In the genomic region with DNA sequence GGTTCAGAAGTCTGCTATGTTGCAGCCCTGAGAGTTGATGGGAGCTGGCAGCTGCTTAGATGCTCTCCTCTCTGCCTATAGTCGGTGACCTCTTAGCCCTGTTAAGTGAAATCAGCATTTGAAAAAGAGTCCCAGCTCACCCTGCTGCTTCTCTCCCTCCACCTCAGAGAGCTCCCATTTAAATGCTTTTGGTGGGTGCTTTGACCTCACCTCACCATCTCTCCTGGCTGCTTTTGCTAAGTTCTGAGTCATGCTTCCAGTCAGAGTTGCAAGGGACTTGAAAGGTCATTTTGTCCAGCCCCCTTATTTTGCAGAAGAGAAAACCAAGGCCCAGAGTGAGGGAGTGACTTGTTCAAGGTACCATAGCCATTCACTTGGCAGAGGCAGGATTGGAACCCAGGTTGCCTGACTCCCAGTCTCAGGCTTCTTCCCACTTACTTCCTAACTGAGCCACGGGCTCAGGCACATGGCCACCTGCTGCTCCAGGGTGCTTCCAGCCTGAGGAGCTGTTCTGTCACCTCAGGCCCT, we compare ENCODE assay signal across 11 cellular contexts. TPM values are rescaled to one million over a fixed set of nuclear protein-coding genes. Genes with fewer than 3 reads are reported as not detected.
DNase-seq lines count a peak whose midpoint lies in the region; ATAC-seq, FAIRE-seq and TF ChIP-seq lines count a peak whose summit lies in the region.
"Had no signal": no experiment of that assay in that cellular context is flagged by ENCODE, and none has a peak within 500 bp of the region (broad histone marks: within the 10 kb centered on the region; RNA-seq: fewer than 3 reads in every experiment).

No MANE protein-coding gene starts in this region.

- no peak for TF ChIP-seq CTCF in AG09309 (IDR thresholded peaks at IDR 0.05; ENCODE audit: control insufficient read depth, insufficient read depth, low read depth, low read length, missing control alignments)
- TF ChIP-seq CTCF in HFFc6 (IDR thresholded peaks at IDR 0.05), result no peak
- no peak for TF ChIP-seq CTCF in MCF 10A (IDR thresholded peaks at IDR 0.05; ENCODE audit: unreplicated experiment)
- no peak for TF ChIP-seq CTCF in pancreas (IDR thresholded peaks at IDR 0.05)
- no peak for TF ChIP-seq CTCF in Peyer's patch (IDR thresholded peaks at IDR 0.05)

- 46 to 62% methylated on average over 2 of the region's 2 CpGs for WGBS in pancreas, 2 donors

- H3K4me3 Mint-ChIP-seq in HFFc6 (peak overlapping the region; percentile 100), MCF 10A (ENCODE audit: unreplicated experiment) (peak overlapping the region; percentile 1), memory B cell (no peak overlapping the region)

- no peak for TF ChIP-seq POLR2A in Peyer's patch (IDR thresholded peaks at IDR 0.05)

- no peaks in the 10 kb centered on the region for H3K27me3 ChIP-seq in pancreas
- H3K27me3 ChIP-seq in Peyer's patch, result no peaks in the 10 kb centered on the region

- no peaks in the 10 kb centered on the region; the same call in 1 of the 2 replicates for H3K36me3 Mint-ChIP-seq in HFFc6 (ENCODE audit: low read depth)
- H3K36me3 Mint-ChIP-seq in MCF 10A (ENCODE audit: insufficient read depth, unreplicated experiment), result peaks cover 12% of the 10 kb centered on the region
- H3K36me3 Mint-ChIP-seq in memory B cell, result peaks cover 6% of the 10 kb centered on the region

- intact Hi-C loops in MCF 10A (cut with micrococcal nuclease), result loop anchor here (2.0 kb wide), 1 partner anchor 39 kb away; no protein-coding TSS in a partner anchor
- intact Hi-C loops in pancreas (cut with DNase I), result no loop called here

- H3K36me3 ChIP-seq in pancreas, result no peaks in the 10 kb centered on the region
- H3K36me3 ChIP-seq in Peyer's patch, result no peaks in the 10 kb centered on the region

- H3K4me3 ChIP-seq in AG09309 (ENCODE audit: control insufficient read depth, low read depth, low read length), result peak overlapping the region; percentile 7
- H3K4me3 ChIP-seq in pancreas, result no peak overlapping the region
- H3K4me3 ChIP-seq in Peyer's patch, result no peak overlapping the region

- H3K27me3 Mint-ChIP-seq in HFFc6 (ENCODE audit: insufficient read depth), result peaks cover 10% of the 10 kb centered on the region
- no peaks in the 10 kb centered on the region for H3K27me3 Mint-ChIP-seq in MCF 10A (ENCODE audit: insufficient read depth, unreplicated experiment)
- no peaks in the 10 kb centered on the region for H3K27me3 Mint-ChIP-seq in memory B cell

- H3K4me1 ChIP-seq in pancreas (peaks cover 53 to 56% (median 55%) of the 10 kb centered on the region in 3 donors), Peyer's patch (peaks cover 0 to 71% (median 17%) of the 10 kb centered on the region in 4 donors)

- DNase-seq in AG09309 (ENCODE audit: low read depth) (no peak), HFFc6 (peak; percentile 39), MCF 10A (ENCODE audit: unreplicated experiment) (peak; percentile 67), memory B cell (ENCODE audit: low spot score in 2 of 2) (no peak), pancreas (no peak), Peyer's patch (no peak), NCI-H1105 treated with DMSO at 0.1 percent for 48 hours (lab: John Stamatoyannopoulos, UW) (no peak)
- DNase-seq: retina, T-helper 9 cell had no signal

- FAIRE-seq in pancreas (lab: Jason Lieb, UNC), result no peak
- FAIRE-seq: colon had no signal

- ATAC-seq in memory B cell (ENCODE audit: low read depth), result no peak
- no peak for ATAC-seq in pancreas
- no peak for ATAC-seq in GM19351 (IDR thresholded peaks at IDR 0.05; ENCODE audit: unreplicated experiment)

- BruUV-seq in MCF 10A (replicated peaks; lab: Mats Ljungman, UMichigan), result no TSS peak

- peak overlapping the region in 2 of 4 donors; percentile 17 to 64 for H3K27ac ChIP-seq in pancreas
- peak overlapping the region in 1 of 4 donors; percentile 98 for H3K27ac ChIP-seq in Peyer's patch

- H3K9me3 Mint-ChIP-seq in HFFc6, result no peaks in the 10 kb centered on the region
- no peaks in the 10 kb centered on the region for H3K9me3 Mint-ChIP-seq in MCF 10A (ENCODE audit: unreplicated experiment)
- no peaks in the 10 kb centered on the region for H3K9me3 Mint-ChIP-seq in memory B cell

- peak overlapping the region; percentile 98 for H3K27ac Mint-ChIP-seq in HFFc6
- H3K27ac Mint-ChIP-seq in MCF 10A (ENCODE audit: low read depth, unreplicated experiment), result peak overlapping the region; percentile 7
- peak overlapping the region; percentile 68 for H3K27ac Mint-ChIP-seq in memory B cell

- POLR2A ChIA-PET in MCF 10A (lab: Yijun Ruan, JAX), result interaction anchor here (0.8 to 12.6 kb wide), 8 partner anchors 9 to 344 kb away, joined by 3 to 229 read pairs (median 16); a partner anchor contains a TSS

- CTCF ChIA-PET in MCF 10A (lab: Yijun Ruan, JAX), result interaction anchor here (0.6 to 9.5 kb wide), 13 partner anchors 9 to 367 kb away, joined by 3 to 90 read pairs (median 5); a partner anchor contains a TSS

- H3K4me1 Mint-ChIP-seq in HFFc6 (ENCODE audit: low read depth), result peaks cover 72% of the 10 kb centered on the region
- peaks cover 70% of the 10 kb centered on the region for H3K4me1 Mint-ChIP-seq in MCF 10A (ENCODE audit: insufficient read depth, unreplicated experiment)
- peaks cover 57% of the 10 kb centered on the region for H3K4me1 Mint-ChIP-seq in memory B cell

- H3K9me3 ChIP-seq in pancreas (no peaks in the 10 kb centered on the region), Peyer's patch (no peaks in the 10 kb centered on the region)

RNA-seq across cellular contexts. Expression of a gene that starts 3.3 kb away (rescaled TPM):
- total RNA-seq in HFFc6 (2021; fragmentation: NEBNext Ultra II Directional; extraction: Animal tissue kit (Norgen Biotek cat#: 25700)), result 10 to 100 TPM; 80.0 to 89.1 (median 86.0) TPM
- total RNA-seq in MCF 10A (2022) (142 and 178 TPM in 2 replicates), pancreas (10 to 100 TPM; 28.3 to 55.7 (median 30.8) TPM), Peyer's patch (10 to 100 TPM; 49.6 to 92.4 (median 59.6) TPM)
- polyA plus RNA-seq in pancreas, result 10 to 100 TPM; 38.8 to 48.9 TPM

RNA-seq across cellular contexts. Expression of a gene that starts 52.6 kb away (rescaled TPM):
- total RNA-seq in HFFc6 (2021; fragmentation: NEBNext Ultra II Directional; extraction: Animal tissue kit (Norgen Biotek cat#: 25700)), result 10 to 100 TPM; 24.2 to 27.4 (median 26.9) TPM
- total RNA-seq in MCF 10A (2022), result 45.4 and 58.5 TPM in 2 replicates
- total RNA-seq in pancreas, result 1 to 10 TPM; 2.3 to 7.0 (median 3.8) TPM
- 1 to 10 TPM; 2.4 to 4.8 TPM for polyA plus RNA-seq in pancreas
- total RNA-seq in Peyer's patch, result 1 to 10 TPM in 1 of 4 donors, under 1 TPM in 2, not detected in 1; 0.67 to 3.3 (median 0.85) TPM

Comparison
In these comparisons a context has a peak if more than half of its experiments do, and no peak if none do; other contexts are left out.
1. DNase-seq: peak in HFFc6 (single experiment) and MCF 10A (single experiment); none in AG09309 (single experiment), memory B cell (0 of 2), pancreas (0 of 6), Peyer's patch (0 of 3) and NCI-H1105 treated with DMSO at 0.1 percent for 48 hours (single experiment).
2. H3K27ac Mint-ChIP-seq: peak in every context shown above with its lines; median percentile 98 in HFFc6; 68 in memory B cell; 7 in MCF 10A.